In the genomic region with DNA sequence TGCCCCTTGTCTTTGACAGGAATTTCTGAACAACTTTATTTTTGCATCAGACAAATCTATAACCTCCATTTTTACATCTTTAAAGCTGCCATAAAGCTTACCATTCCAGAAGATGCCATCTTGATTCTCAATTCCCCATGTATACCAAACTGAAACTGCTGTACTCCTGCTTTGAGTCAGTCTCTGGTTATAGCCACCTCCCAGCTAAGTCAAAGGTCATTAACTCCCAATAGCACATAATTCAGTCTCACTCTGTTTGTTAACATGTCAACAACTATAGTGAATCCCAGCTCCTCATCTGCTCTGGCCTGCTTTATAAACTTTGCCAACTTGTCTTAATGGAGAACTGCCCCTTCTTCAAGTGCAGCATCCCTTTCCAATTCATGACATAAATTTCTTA, we compare ENCODE assay signal across 13 cellular contexts.
DNase-seq lines count a peak whose midpoint lies in the region; ATAC-seq, FAIRE-seq and TF ChIP-seq lines count a peak whose summit lies in the region.
"Had no signal": no experiment of that assay in that cellular context is flagged by ENCODE, and none has a peak within 500 bp of the region (broad histone marks: within the 10 kb centered on the region; RNA-seq: fewer than 3 reads in every experiment).

No MANE protein-coding gene starts in this region.

- no peak for TF ChIP-seq POLR2A in lower leg skin (IDR thresholded peaks at IDR 0.05)

- ATAC-seq in GM18508 (IDR thresholded peaks at IDR 0.05; ENCODE audit: insufficient read depth, unreplicated experiment) (peak; percentile 100), GM19468 (IDR thresholded peaks at IDR 0.05; ENCODE audit: extremely low read depth, unreplicated experiment) (peak; percentile 94), HG02884 (IDR thresholded peaks at IDR 0.05; ENCODE audit: unreplicated experiment) (peak; percentile 97), HG03469 (IDR thresholded peaks at IDR 0.05; ENCODE audit: unreplicated experiment) (peak; percentile 99), aorta (ENCODE audit: low FRiP score) (no peak)
- ATAC-seq: activated CD4-positive, CD25-positive, alpha-beta regulatory T cell treated with anti-CD3 and anti-CD28 coated beads, Interleukin-2, amount 50 U/mL, for 24 hours had no signal

- H3K36me3 ChIP-seq in aorta (ENCODE audit: control insufficient read depth in 1 of 2, insufficient read depth in 2 of 2, low read length in 1 of 2), result no peaks in the 10 kb centered on the region

- peaks cover 0 to 2% of the 10 kb centered on the region in 2 donors for H3K4me1 ChIP-seq in aorta (ENCODE audit: control insufficient read depth in 1 of 2, insufficient read depth in 2 of 2, low read length in 2 of 2)

- no peak for TF ChIP-seq CTCF in lower leg skin (IDR thresholded peaks at IDR 0.05)

- H3K4me3 ChIP-seq in aorta (ENCODE audit: low read length in 2 of 2) (no peak overlapping the region), lower leg skin (ENCODE audit: low read depth, poor library complexity, severe bottlenecking) (no peak overlapping the region)

- no peaks in the 10 kb centered on the region for H3K9me3 ChIP-seq in aorta (ENCODE audit: control insufficient read depth, low read length)

- DNase-seq in aorta (no peak), RCC 7860 (ENCODE audit: low spot score) (no peak), lower leg skin (ENCODE audit: low spot score in 2 of 2) (no peak)
- no peak for DNase-seq in activated CD8-positive, alpha-beta memory T cell treated with anti-CD3 and anti-CD28 coated beads, Interleukin-2, amount 50 U/mL, for 4 hours
- DNase-seq: posterior cingulate gyrus, SHP77 treated with DMSO at 0.1 percent for 48 hours had no signal

- no peak overlapping the region for H3K27ac ChIP-seq in aorta (ENCODE audit: low read depth in 1 of 2, low read length in 2 of 2)

- no peak for FAIRE-seq in RCC 7860 (lab: Jason Lieb, UNC)
- FAIRE-seq: bronchial epithelial cell, H1 had no signal

- H3K27me3 ChIP-seq in aorta (ENCODE audit: control insufficient read depth in 1 of 2, insufficient read depth in 2 of 2, low read length in 1 of 2), result no peaks in the 10 kb centered on the region

- intact Hi-C loops in aorta (cut with DNase I) (no loop called here), lower leg skin (cut with DNase I; ENCODE audit: low total_unique reads) (no loop called here)
